Comparison of ENCODE assay signal across 9 cellular contexts in genomic region chr21:37407719-37408455, GRCh38. TPM values are rescaled to one million over a fixed set of nuclear protein-coding genes. Genes with fewer than 3 reads are reported as not detected.
A peak's percentile ranks its signal among the peaks of the same experiment; 100 is the strongest.
DNase-seq lines count a peak whose midpoint lies in the region; ATAC-seq, FAIRE-seq and TF ChIP-seq lines count a peak whose summit lies in the region.
"Had no signal": no experiment of that assay in that cellular context is flagged by ENCODE, and none has a peak within 500 bp of the region (broad histone marks: within the 10 kb centered on the region; RNA-seq: fewer than 3 reads in every experiment).

No MANE protein-coding gene starts in this region.

- H3K27me3 ChIP-seq in small intestine (ENCODE audit: control insufficient read depth in 2 of 2, insufficient read depth in 2 of 2, low read length in 2 of 2) = no peaks in the 10 kb centered on the region

- CTCF ChIA-PET in activated CD8-positive, alpha-beta T cell treated with anti-CD3 and anti-CD28 coated beads for 36 hours (lab: Charles Lee) = interaction anchor here (0.8 to 1.8 kb wide), 12 partner anchors 9 to 397 kb away, joined by 3 to 5 read pairs (median 3); no protein-coding TSS in a partner anchor
- CTCF ChIA-PET in activated CD8-positive, alpha-beta T cell treated with anti-CD3 and anti-CD28 coated beads, Interleukin-2, amount 10 ng/mL, durations not matched to agents 7 days and 5 days (lab: Charles Lee) = interaction anchor here (0.8 to 1.4 kb wide), 6 partner anchors 9 to 200 kb away, joined by 3 to 9 read pairs (median 4); no protein-coding TSS in a partner anchor

- peaks cover 1% of the 10 kb centered on the region for H3K9me3 Mint-ChIP-seq in activated CD8-positive, alpha-beta T cell treated with anti-CD3 and anti-CD28 coated beads for 36 hours
- peaks cover 4% of the 10 kb centered on the region for H3K9me3 Mint-ChIP-seq in activated CD8-positive, alpha-beta T cell treated with anti-CD3 and anti-CD28 coated beads, Interleukin-2, amount 10 ng/mL, durations not matched to agents 7 days and 5 days (ENCODE audit: insufficient read depth)
- peaks cover 6 to 16% (median 8%) of the 10 kb centered on the region in 5 experiments for H3K9me3 Mint-ChIP-seq in brain

- H3K36me3 Mint-ChIP-seq in activated CD8-positive, alpha-beta T cell treated with anti-CD3 and anti-CD28 coated beads for 36 hours (ENCODE audit: low read depth) = peaks cover 16% of the 10 kb centered on the region
- peaks cover 34% of the 10 kb centered on the region for H3K36me3 Mint-ChIP-seq in activated CD8-positive, alpha-beta T cell treated with anti-CD3 and anti-CD28 coated beads, Interleukin-2, amount 10 ng/mL, durations not matched to agents 7 days and 5 days (ENCODE audit: low read depth)
- H3K36me3 Mint-ChIP-seq in brain = peaks cover 37% of the 10 kb centered on the region

- peak overlapping the region; percentile 68 for H3K27ac Mint-ChIP-seq in activated CD8-positive, alpha-beta T cell treated with anti-CD3 and anti-CD28 coated beads for 36 hours
- H3K27ac Mint-ChIP-seq in activated CD8-positive, alpha-beta T cell treated with anti-CD3 and anti-CD28 coated beads, Interleukin-2, amount 10 ng/mL, durations not matched to agents 7 days and 5 days = no peak overlapping the region
- H3K27ac Mint-ChIP-seq in brain = peak overlapping the region in 4 of 5 experiments; percentile 37 to 66 (median 40)

- peaks cover 6 to 15% of the 10 kb centered on the region in 2 donors for H3K4me1 ChIP-seq in small intestine (ENCODE audit: control insufficient read depth in 2 of 2, insufficient read depth in 1 of 2, low read depth in 1 of 2, low read length in 1 of 2)

- FAIRE-seq in small intestine (lab: Jason Lieb, UNC) = no peak

- no peak overlapping the region for H3K27ac ChIP-seq in small intestine (ENCODE audit: low read depth in 1 of 2, low read length in 1 of 2)

- peak; percentile 70 for ATAC-seq in activated CD8-positive, alpha-beta T cell treated with anti-CD3 and anti-CD28 coated beads for 36 hours
- no peak for ATAC-seq in activated CD8-positive, alpha-beta T cell treated with anti-CD3 and anti-CD28 coated beads, Interleukin-2, amount 10 ng/mL, durations not matched to agents 7 days and 5 days
- ATAC-seq in HG02870 (IDR thresholded peaks at IDR 0.05; ENCODE audit: unreplicated experiment) (peak; percentile 53), GM18519 (IDR thresholded peaks at IDR 0.05; ENCODE audit: low FRiP score, unreplicated experiment) (no peak)

- no peak for DNase-seq in activated CD8-positive, alpha-beta T cell treated with anti-CD3 and anti-CD28 coated beads for 36 hours
- no peak for DNase-seq in activated CD8-positive, alpha-beta T cell treated with anti-CD3 and anti-CD28 coated beads, Interleukin-2, amount 10 ng/mL, durations not matched to agents 7 days and 5 days
- DNase-seq in small intestine (peak; percentile 49), GM19240 (ENCODE audit: insufficient read length, low spot score) (no peak)
- DNase-seq in activated CD4-positive, alpha-beta T cell treated with anti-CD3 and anti-CD28 coated beads for 4 hours = no peak
- DNase-seq: NCI-H187 had no signal

- H3K4me3 ChIP-seq in small intestine (ENCODE audit: low read depth in 1 of 2, low read length in 2 of 2) = no peak overlapping the region

- no peaks in the 10 kb centered on the region for H3K27me3 Mint-ChIP-seq in activated CD8-positive, alpha-beta T cell treated with anti-CD3 and anti-CD28 coated beads for 36 hours
- H3K27me3 Mint-ChIP-seq in activated CD8-positive, alpha-beta T cell treated with anti-CD3 and anti-CD28 coated beads, Interleukin-2, amount 10 ng/mL, durations not matched to agents 7 days and 5 days (ENCODE audit: low read depth) = no peaks in the 10 kb centered on the region
- H3K27me3 Mint-ChIP-seq in brain = no peaks in the 10 kb centered on the region

- POLR2A ChIA-PET in activated CD8-positive, alpha-beta T cell treated with anti-CD3 and anti-CD28 coated beads for 36 hours (lab: Charles Lee) = interaction anchor here (0.7 to 2.0 kb wide), 7 partner anchors 28 to 76 kb away, joined by 3 to 6 read pairs (median 4); partner anchors contain the start of gene DYRK1A
- POLR2A ChIA-PET in activated CD8-positive, alpha-beta T cell treated with anti-CD3 and anti-CD28 coated beads, Interleukin-2, amount 10 ng/mL, durations not matched to agents 7 days and 5 days (lab: Charles Lee) = interaction anchor here (0.7 to 1.4 kb wide), 4 partner anchors 9 to 35 kb away, joined by 3 to 6 read pairs (median 4); no protein-coding TSS in a partner anchor

- no peak for TF ChIP-seq CTCF in activated CD8-positive, alpha-beta T cell treated with anti-CD3 and anti-CD28 coated beads for 36 hours (IDR thresholded peaks at IDR 0.05)
- TF ChIP-seq CTCF in brain (conservative IDR thresholded peaks at IDR 0.05) = no peak

- H3K9me3 ChIP-seq in small intestine (ENCODE audit: control insufficient read depth, low read depth) = no peaks in the 10 kb centered on the region

- H3K4me3 Mint-ChIP-seq in activated CD8-positive, alpha-beta T cell treated with anti-CD3 and anti-CD28 coated beads for 36 hours = peak overlapping the region; percentile 18
- no peak overlapping the region for H3K4me3 Mint-ChIP-seq in activated CD8-positive, alpha-beta T cell treated with anti-CD3 and anti-CD28 coated beads, Interleukin-2, amount 10 ng/mL, durations not matched to agents 7 days and 5 days
- peak overlapping the region in 2 of 5 experiments; percentile 7 to 43 for H3K4me3 Mint-ChIP-seq in brain

- no peaks in the 10 kb centered on the region for H3K36me3 ChIP-seq in small intestine (ENCODE audit: control insufficient read depth in 2 of 2, insufficient read depth in 2 of 2, low read length in 2 of 2)

- intact Hi-C loops in activated CD8-positive, alpha-beta T cell treated with anti-CD3 and anti-CD28 coated beads for 36 hours (cut with micrococcal nuclease) = loop anchor here (5.0 kb wide), 1 partner anchor 36 kb away; no protein-coding TSS in a partner anchor

- 34 to 39% (median 34%) methylated on average over 6 of the region's 6 CpGs for WGBS in small intestine, 3 donors

- H3K4me1 Mint-ChIP-seq in activated CD8-positive, alpha-beta T cell treated with anti-CD3 and anti-CD28 coated beads for 36 hours (ENCODE audit: low read depth) = peaks cover 80% of the 10 kb centered on the region
- H3K4me1 Mint-ChIP-seq in activated CD8-positive, alpha-beta T cell treated with anti-CD3 and anti-CD28 coated beads, Interleukin-2, amount 10 ng/mL, durations not matched to agents 7 days and 5 days (ENCODE audit: low read depth) = peaks cover 56% of the 10 kb centered on the region
- H3K4me1 Mint-ChIP-seq in brain = peaks cover 84% of the 10 kb centered on the region

RNA-seq across cellular contexts. Expression of gene DYRK1A, which starts 41.3 kb away (rescaled TPM):
- total RNA-seq in activated CD8-positive, alpha-beta T cell treated with anti-CD3 and anti-CD28 coated beads for 36 hours = 10 to 100 TPM; 57.5 to 58.7 TPM
- total RNA-seq in activated CD8-positive, alpha-beta T cell treated with anti-CD3 and anti-CD28 coated beads, Interleukin-2, amount 10 ng/mL, durations not matched to agents 7 days and 5 days = 10 to 100 TPM; 83.2 to 86.1 TPM
- polyA plus RNA-seq in brain (ENCODE audit: insufficient read depth, low read depth, low replicate concordance) = 23.0 TPM
- 10 to 100 TPM; 10.5 to 19.6 (median 14.5) TPM for polyA plus RNA-seq in small intestine

Comparison
In these comparisons a context has a peak if more than half of its experiments do, and no peak if none do; other contexts are left out.
1. ATAC-seq: peak in activated CD8-positive, alpha-beta T cell treated with anti-CD3 and anti-CD28 coated beads for 36 hours (single experiment) and HG02870 (single experiment); none in activated CD8-positive, alpha-beta T cell treated with anti-CD3 and anti-CD28 coated beads, Interleukin-2, amount 10 ng/mL, durations not matched to agents 7 days and 5 days (single experiment) and GM18519 (single experiment).